In the genomic region with DNA sequence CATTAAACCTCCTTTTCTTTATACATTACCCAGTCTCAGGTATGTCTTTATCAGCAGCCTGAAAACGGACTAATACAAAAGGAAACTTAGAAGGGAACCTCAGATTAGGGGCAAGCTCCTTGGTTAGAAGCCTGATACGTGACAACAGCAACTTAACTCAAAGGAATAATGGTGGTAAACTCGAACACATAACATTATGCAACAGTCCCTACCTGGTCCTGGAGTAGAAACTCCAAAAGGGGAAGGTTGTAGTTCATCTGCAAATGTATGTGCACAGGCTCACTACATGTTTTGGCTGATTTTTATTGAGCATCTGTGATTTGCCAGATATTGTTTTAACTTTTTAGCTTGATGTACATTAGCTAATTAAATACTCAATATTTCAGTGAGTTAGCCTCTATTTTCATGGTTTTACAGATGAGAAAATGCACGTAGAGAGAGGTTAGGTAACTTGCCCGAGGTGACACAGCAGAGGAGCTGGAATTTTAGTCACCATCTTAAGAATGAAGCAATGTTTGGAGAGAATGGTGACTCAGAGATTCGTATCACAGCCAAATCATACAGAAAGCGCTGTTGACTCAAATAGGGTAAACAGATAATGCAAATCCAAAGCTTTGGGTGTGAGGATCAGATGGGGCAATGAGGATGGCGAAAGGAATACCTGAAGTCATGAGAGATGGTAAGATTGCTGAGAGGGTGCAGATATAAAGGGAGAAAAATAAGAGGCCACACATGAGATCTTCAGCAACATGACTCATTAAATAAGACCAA, we compare ENCODE assay signal across 23 cellular contexts.
DNase-seq lines count a peak whose midpoint lies in the region; FAIRE-seq lines count a peak whose summit lies in the region.
"Had no signal": no experiment of that assay in that cellular context is flagged by ENCODE, and none has a peak within 500 bp of the region (broad histone marks: within the 10 kb centered on the region; RNA-seq: fewer than 3 reads in every experiment).

No MANE protein-coding gene starts in this region.

- H3K36me3 ChIP-seq in small intestine (ENCODE audit: control insufficient read depth in 2 of 2, insufficient read depth in 2 of 2, low read length in 2 of 2) = no peaks in the 10 kb centered on the region
- H3K36me3 ChIP-seq: stomach, tibial nerve had no signal

- no peaks in the 10 kb centered on the region for H3K27me3 ChIP-seq in small intestine (ENCODE audit: control insufficient read depth in 2 of 2, insufficient read depth in 2 of 2, low read length in 2 of 2)
- H3K27me3 ChIP-seq: stomach, tibial nerve had no signal

- H3K27ac ChIP-seq in small intestine (ENCODE audit: low read depth in 1 of 2, low read length in 1 of 2) = no peak overlapping the region
- H3K27ac ChIP-seq: 22Rv1, stomach, tibial nerve had no signal

- no peak for FAIRE-seq in small intestine (lab: Jason Lieb, UNC)
- FAIRE-seq: frontal cortex, GM12878, kidney had no signal

- DNase-seq in DMS53 (lab: John Stamatoyannopoulos, UW) (peak; percentile 29), DMS53 treated with DMSO at 0.1 percent for 48 hours (lab: John Stamatoyannopoulos, UW; ENCODE audit: unreplicated experiment) (no peak), RKO (ENCODE audit: low spot score) (peak; percentile 50), inferior parietal cortex (ENCODE audit: extremely low spot score) (peak; percentile 26), small intestine (peak; percentile 3), amygdala (lab: John Stamatoyannopoulos, UW) (no peak)
- DNase-seq in activated CD4-positive, alpha-beta T cell treated with anti-CD3 and anti-CD28 coated beads, Interleukin-2, amount 50 U/mL, for 48 hours = no peak
- DNase-seq in activated CD8-positive, alpha-beta memory T cell treated with anti-CD3 and anti-CD28 coated beads, Interleukin-2, amount 50 U/mL, for 48 hours = no peak
- DNase-seq: activated CD4-positive, CD25-positive, alpha-beta regulatory T cell treated with anti-CD3 and anti-CD28 coated beads, Interleukin-2, amount 50 U/mL, for 72 hours; activated T-cell treated with anti-CD3 and anti-CD28 coated beads, Interleukin-2, amount 50 U/mL, for 72 hours; aorta; CD4-positive, alpha-beta memory T cell; kidney; naive thymus-derived CD8-positive, alpha-beta T cell; NCI-H82; retina; SHP77 treated with DMSO at 0.1 percent for 48 hours; stomach had no signal

- H3K4me1 ChIP-seq in small intestine (ENCODE audit: control insufficient read depth in 2 of 2, insufficient read depth in 1 of 2, low read depth in 1 of 2, low read length in 1 of 2) = no peaks in the 10 kb centered on the region
- H3K4me1 ChIP-seq: stomach, tibial nerve had no signal

- no peak overlapping the region for H3K4me3 ChIP-seq in small intestine (ENCODE audit: low read depth in 1 of 2, low read length in 2 of 2)
- H3K4me3 ChIP-seq: GM12878, GM23338, stomach, tibial nerve had no signal

- H3K9me3 ChIP-seq in small intestine (ENCODE audit: control insufficient read depth, low read depth) = no peaks in the 10 kb centered on the region
- H3K9me3 ChIP-seq: tibial nerve had no signal

- WGBS in small intestine, 3 donors = 26 to 56% (median 30%) methylated on average over 8 of the region's 8 CpGs

Comparison
In these comparisons a context has a peak if more than half of its experiments do, and no peak if none do; other contexts are left out.
1. DNase-seq: peak in DMS53 (single experiment), RKO (single experiment), inferior parietal cortex (single experiment) and small intestine (single experiment); none in DMS53 treated with DMSO at 0.1 percent for 48 hours (single experiment), activated CD4-positive, alpha-beta T cell treated with anti-CD3 and anti-CD28 coated beads, Interleukin-2, amount 50 U/mL, for 48 hours (0 of 2), activated CD8-positive, alpha-beta memory T cell treated with anti-CD3 and anti-CD28 coated beads, Interleukin-2, amount 50 U/mL, for 48 hours (single experiment) and amygdala (0 of 56).